16 cellular contexts compared by ENCODE assay signal in the genomic region with DNA sequence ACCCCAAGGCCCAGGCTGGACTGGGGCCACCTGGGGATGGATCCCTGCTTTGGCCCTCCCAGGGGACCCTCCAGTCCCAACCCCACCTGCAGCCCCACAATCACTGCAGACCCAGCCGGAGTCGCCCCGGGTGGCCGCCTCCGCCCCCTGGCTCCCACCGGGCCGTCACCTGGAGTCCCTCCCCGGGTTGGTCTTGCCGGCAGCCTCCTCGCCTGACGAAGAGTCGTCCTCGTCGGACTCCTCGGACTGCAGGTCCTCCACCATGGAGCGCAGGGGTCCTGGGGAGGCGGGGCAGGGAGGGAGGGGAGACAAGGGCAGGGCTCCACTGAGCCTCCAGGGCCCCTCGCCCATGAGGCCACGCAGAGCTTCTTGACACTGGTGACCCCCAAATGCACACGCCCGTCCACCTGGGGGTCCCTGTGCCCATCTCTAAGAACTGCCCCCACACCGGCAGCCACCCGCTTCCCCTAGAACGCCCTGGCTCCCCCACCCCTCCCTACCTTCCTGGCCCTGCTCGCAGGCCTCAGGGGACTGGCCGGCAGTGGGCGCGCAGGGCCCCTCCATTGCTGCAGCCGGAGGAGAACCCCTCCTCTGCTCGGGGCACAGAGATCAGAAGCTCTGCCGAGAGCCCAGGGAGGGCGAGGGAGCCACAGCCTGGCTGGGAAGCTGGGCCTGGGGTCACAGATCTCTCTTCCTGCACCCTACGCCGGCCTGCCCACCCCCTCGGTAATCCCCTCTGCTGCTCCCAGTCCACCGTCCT.
DNase-seq lines count a peak whose midpoint lies in the region; ATAC-seq and TF ChIP-seq lines count a peak whose summit lies in the region.
"Had no signal": no experiment of that assay in that cellular context is flagged by ENCODE, and none has a peak within 500 bp of the region (broad histone marks: within the 10 kb centered on the region; RNA-seq: fewer than 3 reads in every experiment).

No MANE protein-coding gene starts in this region.

- H3K36me3 Mint-ChIP-seq in nephron progenitor cell (ENCODE audit: low read depth) (peaks cover 4% of the 10 kb centered on the region), type B pancreatic cell (peaks cover 3% of the 10 kb centered on the region)

- H3K9me3 ChIP-seq in cardiac muscle cell (ENCODE audit: low read depth) (no peaks in the 10 kb centered on the region), gastroesophageal sphincter (no peaks in the 10 kb centered on the region)
- H3K9me3 ChIP-seq: body of pancreas, pancreas had no signal

- H3K27ac ChIP-seq in cardiac muscle cell = peak overlapping the region; percentile 97
- H3K27ac ChIP-seq in gastroesophageal sphincter = peak overlapping the region in 3 of 4 donors; percentile 47 to 57 (median 57)
- H3K27ac ChIP-seq: body of pancreas, pancreas had no signal

- peak overlapping the region; percentile 75 for H3K4me3 Mint-ChIP-seq in nephron progenitor cell
- peak overlapping the region; percentile 91 for H3K4me3 Mint-ChIP-seq in type B pancreatic cell
- H3K4me3 Mint-ChIP-seq: CD4-positive, alpha-beta memory T cell; memory B cell had no signal

- H3K27me3 Mint-ChIP-seq in nephron progenitor cell (ENCODE audit: low read depth, poor library complexity) = no peaks in the 10 kb centered on the region
- no peaks in the 10 kb centered on the region for H3K27me3 Mint-ChIP-seq in type B pancreatic cell
- H3K27me3 Mint-ChIP-seq: CD4-positive, alpha-beta memory T cell; memory B cell had no signal

- ATAC-seq in left cardiac atrium = no peak
- no peak for ATAC-seq in gastroesophageal sphincter
- ATAC-seq in HG03571 (IDR thresholded peaks at IDR 0.05; ENCODE audit: unreplicated experiment) = no peak
- ATAC-seq: body of pancreas, PC-3 had no signal

- WGBS in gastroesophageal sphincter (ENCODE audit: low coverage in 1 of 2), 2 donors = 37% methylated on average over 2 of the region's 36 CpGs; no CpG with 5 or more reads in 1 of the 2 donors

- TF ChIP-seq EP300 in gastroesophageal sphincter (IDR thresholded peaks at IDR 0.05) = no peak

- peak overlapping the region; percentile 99 for H3K27ac Mint-ChIP-seq in nephron progenitor cell
- peak overlapping the region; percentile 94 for H3K27ac Mint-ChIP-seq in type B pancreatic cell
- H3K27ac Mint-ChIP-seq: CD4-positive, alpha-beta memory T cell; memory B cell had no signal

- no peak overlapping the region for H3K4me3 ChIP-seq in cardiac muscle cell
- H3K4me3 ChIP-seq in gastroesophageal sphincter = no peak overlapping the region
- H3K4me3 ChIP-seq: body of pancreas, pancreas had no signal

- no peak for TF ChIP-seq CTCF in cardiac muscle cell (IDR thresholded peaks at IDR 0.05; ENCODE audit: low read depth, low read length)
- no peak for TF ChIP-seq CTCF in gastroesophageal sphincter (IDR thresholded peaks at IDR 0.05)
- no peak for TF ChIP-seq CTCF in nephron progenitor cell (IDR thresholded peaks at IDR 0.05)
- no peak for TF ChIP-seq CTCF in type B pancreatic cell (conservative IDR thresholded peaks at IDR 0.05)

- TF ChIP-seq POLR2A in gastroesophageal sphincter (IDR thresholded peaks at IDR 0.05) = no peak

- intact Hi-C loops in left cardiac atrium (cut with DNase I) = loop anchor here in 1 of 2 donors (5.0 kb wide), 1 partner anchor 81 kb away; no protein-coding TSS in a partner anchor

- no peaks in the 10 kb centered on the region for H3K9me3 Mint-ChIP-seq in nephron progenitor cell
- no peaks in the 10 kb centered on the region for H3K9me3 Mint-ChIP-seq in type B pancreatic cell
- H3K9me3 Mint-ChIP-seq: CD4-positive, alpha-beta memory T cell; memory B cell had no signal

- H3K36me3 ChIP-seq in cardiac muscle cell (peaks cover 7% of the 10 kb centered on the region), gastroesophageal sphincter (peaks cover 0 to 67% of the 10 kb centered on the region in 2 donors)

- H3K4me1 Mint-ChIP-seq in nephron progenitor cell = peaks cover 27% of the 10 kb centered on the region
- H3K4me1 Mint-ChIP-seq in type B pancreatic cell (ENCODE audit: unreplicated experiment) = peaks cover 4% of the 10 kb centered on the region

- H3K27me3 ChIP-seq in cardiac muscle cell = no peaks in the 10 kb centered on the region
- no peaks in the 10 kb centered on the region for H3K27me3 ChIP-seq in gastroesophageal sphincter
- H3K27me3 ChIP-seq: body of pancreas, pancreas had no signal

- no peak for DNase-seq in cardiac muscle cell (ENCODE audit: low read depth in 1 of 2, low spot score in 1 of 2)
- no peak for DNase-seq in left cardiac atrium
- no peak for DNase-seq in nephron progenitor cell
- no peak for DNase-seq in type B pancreatic cell (ENCODE audit: extremely low spot score, unreplicated experiment)
- DNase-seq in NCI-H2227 treated with DMSO at 0.1 percent for 48 hours (lab: John Stamatoyannopoulos, UW) = no peak
- DNase-seq in effector CD4-positive, alpha-beta T cell = no peak
- DNase-seq: activated gamma-delta T cell treated with Interleukin-2 at 50 U/mL for 16 hours; effector memory CD4-positive, alpha-beta T cell; NCI-H510A; PC-3 had no signal

- H3K4me1 ChIP-seq in cardiac muscle cell (ENCODE audit: low read depth) (peaks cover 27% of the 10 kb centered on the region), gastroesophageal sphincter (peaks cover 0 to 62% (median 41%) of the 10 kb centered on the region in 3 donors)
- H3K4me1 ChIP-seq: pancreas had no signal
